13 cellular contexts compared by ENCODE assay signal in genomic region chrX:56762220-56762619, GRCh38. TPM values are rescaled to one million over a fixed set of nuclear protein-coding genes. Genes with fewer than 3 reads are reported as not detected.
DNase-seq lines count a peak whose midpoint lies in the region; ATAC-seq lines count a peak whose summit lies in the region.
"Had no signal": no experiment of that assay in that cellular context is flagged by ENCODE, and none has a peak within 500 bp of the region (broad histone marks: within the 10 kb centered on the region; RNA-seq: fewer than 3 reads in every experiment).

No MANE protein-coding gene starts in this region.

- H3K36me3 Mint-ChIP-seq in activated naive CD4-positive, alpha-beta T cell treated with anti-CD3 and anti-CD28 coated beads, Interleukin-2, amount 50 U/mL, for 72 hours: peaks cover 11 to 14% of the 10 kb centered on the region in 2 donors

- peak overlapping the region; percentile 95 for H3K27ac ChIP-seq in BLaER1
- H3K27ac ChIP-seq: gastroesophageal sphincter, uterus had no signal

- H3K36me3 ChIP-seq in BLaER1 (peaks cover 9% of the 10 kb centered on the region), H7 (replicated peaks; ENCODE audit: control insufficient read depth, insufficient read depth, low read length) (no peaks in the 10 kb centered on the region)
- H3K36me3 ChIP-seq: breast epithelium, uterus had no signal

- peaks cover 54% of the 10 kb centered on the region for H4K20me1 ChIP-seq in BLaER1

- peaks cover 63% of the 10 kb centered on the region for H3K4me1 ChIP-seq in BLaER1
- H3K4me1 ChIP-seq: uterus had no signal

- H3K9ac ChIP-seq in BLaER1: peak overlapping the region; percentile 25

- H3K27me3 ChIP-seq in BLaER1: peaks cover 39% of the 10 kb centered on the region
- no peaks in the 10 kb centered on the region for H3K27me3 ChIP-seq in H7 (ENCODE audit: control insufficient read depth, insufficient read depth, low read length)
- H3K27me3 ChIP-seq: gastroesophageal sphincter, uterus had no signal

- no peaks in the 10 kb centered on the region for H3K9me3 Mint-ChIP-seq in activated naive CD4-positive, alpha-beta T cell treated with anti-CD3 and anti-CD28 coated beads, Interleukin-2, amount 50 U/mL, for 72 hours

- DNase-seq in activated naive CD4-positive, alpha-beta T cell treated with anti-CD3 and anti-CD28 coated beads, Interleukin-2, amount 50 U/mL, for 72 hours (ENCODE audit: low spot score in 2 of 2): no peak
- no peak for DNase-seq in H7
- no peak for DNase-seq in effector CD4-positive, alpha-beta T cell
- no peak for DNase-seq in dermis blood vessel endothelial cell
- DNase-seq: IMR-90, NCI-H526, uterus had no signal

- H3K4me2 ChIP-seq in BLaER1: peak overlapping the region; percentile 90

- peak; percentile 24 for ATAC-seq in GM19025 (IDR thresholded peaks at IDR 0.05; ENCODE audit: low read depth, unreplicated experiment)
- ATAC-seq in HG03103 (IDR thresholded peaks at IDR 0.05; ENCODE audit: low read depth, unreplicated experiment): peak; percentile 45
- peak; percentile 56 to 76 for ATAC-seq in activated naive CD4-positive, alpha-beta T cell treated with anti-CD3 and anti-CD28 coated beads, Interleukin-2, amount 50 U/mL, for 72 hours
- ATAC-seq in HG02970 (IDR thresholded peaks at IDR 0.05; ENCODE audit: low FRiP score, unreplicated experiment): no peak
- ATAC-seq: gastroesophageal sphincter had no signal

- no peak overlapping the region for H3K4me3 ChIP-seq in BLaER1
- H3K4me3 ChIP-seq in H7 (ENCODE audit: insufficient read depth, low read depth, low read length): no peak overlapping the region
- H3K4me3 ChIP-seq: breast epithelium, gastroesophageal sphincter, uterus had no signal

- no peaks in the 10 kb centered on the region for H3K9me3 ChIP-seq in BLaER1
- H3K9me3 ChIP-seq: breast epithelium, gastroesophageal sphincter, uterus had no signal

- peak overlapping the region; percentile 93 to 97 for H3K27ac Mint-ChIP-seq in activated naive CD4-positive, alpha-beta T cell treated with anti-CD3 and anti-CD28 coated beads, Interleukin-2, amount 50 U/mL, for 72 hours

RNA-seq across cellular contexts. Expression of gene NBDY, which starts 33.2 kb away (rescaled TPM):
- 10 to 100 TPM; 52.3 to 63.6 TPM for total RNA-seq in activated naive CD4-positive, alpha-beta T cell treated with anti-CD3 and anti-CD28 coated beads, Interleukin-2, amount 50 U/mL, for 72 hours
- total RNA-seq in H7 (2014; rRNA removed; shearing (Covaris generic)): 7.5 and 12.0 TPM in 2 replicates
- total RNA-seq in dermis blood vessel endothelial cell: 5.3 and 6.2 TPM in 2 replicates
